23 cellular contexts compared by ENCODE assay signal in genomic region chr16:86835981-86836380, GRCh38.
"Had no signal": no experiment of that assay in that cellular context is flagged by ENCODE, and none has a peak within 500 bp of the region (broad histone marks: within the 10 kb centered on the region; RNA-seq: fewer than 3 reads in every experiment).

No MANE protein-coding gene starts in this region.

- H3K27me3 Mint-ChIP-seq: activated CD4-positive, alpha-beta T cell treated with anti-CD3 and anti-CD28 coated beads, Interleukin-2, amount 10 ng/mL, durations not matched to agents 24 days and 14 days had no signal

- H3K27ac Mint-ChIP-seq: activated CD4-positive, alpha-beta T cell treated with anti-CD3 and anti-CD28 coated beads, Interleukin-2, amount 10 ng/mL, durations not matched to agents 24 days and 14 days; activated CD8-positive, alpha-beta T cell treated with anti-CD3 and anti-CD28 coated beads for 36 hours; activated naive CD8-positive, alpha-beta T cell treated with anti-CD3 and anti-CD28 coated beads for 36 hours; activated T-cell treated with anti-CD3 and anti-CD28 coated beads, Interleukin-2, amount 50 U/mL, for 72 hours; activated T-helper 17 cell treated with anti-CD3 and anti-CD28 coated beads, Interleukin-2, amount 50 U/mL, for 72 hours; T-helper 1 cell treated with Interleukin-12 subunit alpha and Interleukin-12 subunit beta and Interleukin-4 antibody, amounts not matched to agents 30 μg/mL and 1 μg/mL, for 36 hours; T-helper 2 cell treated with Interferon-gamma antibody and Interleukin-4, amounts not matched to agents 5 μg/mL and 100 μg/mL, for 36 hours had no signal

- H3K27ac ChIP-seq: ascending aorta, cardiac muscle cell had no signal

- H3K36me3 Mint-ChIP-seq: activated naive CD8-positive, alpha-beta T cell treated with anti-CD3 and anti-CD28 coated beads for 36 hours had no signal

- H3K4me3 Mint-ChIP-seq: activated CD4-positive, alpha-beta T cell treated with anti-CD3 and anti-CD28 coated beads, Interleukin-2, amount 10 ng/mL, durations not matched to agents 24 days and 14 days; activated CD8-positive, alpha-beta T cell treated with anti-CD3 and anti-CD28 coated beads for 36 hours; activated naive CD8-positive, alpha-beta T cell treated with anti-CD3 and anti-CD28 coated beads for 36 hours; activated T-cell treated with anti-CD3 and anti-CD28 coated beads, Interleukin-2, amount 50 U/mL, for 72 hours; activated T-helper 17 cell treated with anti-CD3 and anti-CD28 coated beads, Interleukin-2, amount 50 U/mL, for 72 hours; T-helper 1 cell treated with Interleukin-12 subunit alpha and Interleukin-12 subunit beta and Interleukin-4 antibody, amounts not matched to agents 30 μg/mL and 1 μg/mL, for 36 hours; T-helper 2 cell treated with Interferon-gamma antibody and Interleukin-4, amounts not matched to agents 5 μg/mL and 100 μg/mL, for 36 hours had no signal

- DNase-seq: activated CD4-positive, alpha-beta T cell treated with anti-CD3 and anti-CD28 coated beads, Interleukin-2, amount 10 ng/mL, durations not matched to agents 24 days and 14 days; activated CD4-positive, alpha-beta T cell treated with anti-CD3 and anti-CD28 coated beads, Interleukin-2, amount 50 U/mL, for 4 hours; activated CD8-positive, alpha-beta T cell treated with anti-CD3 and anti-CD28 coated beads for 36 hours; activated effector memory CD4-positive, alpha-beta T cell treated with anti-CD3 and anti-CD28 coated beads, Interleukin-2, amount 50 U/mL, for 16 hours; activated naive CD4-positive, alpha-beta T cell; activated naive CD4-positive, alpha-beta T cell treated with anti-CD3 and anti-CD28 coated beads, Interleukin-2, amount 50 U/mL, for 16 hours; activated naive CD8-positive, alpha-beta T cell treated with anti-CD3 and anti-CD28 coated beads for 36 hours; activated T-cell treated with anti-CD3 and anti-CD28 coated beads, Interleukin-2, amount 50 U/mL, for 1 hour; activated T-cell treated with anti-CD3 and anti-CD28 coated beads, Interleukin-2, amount 50 U/mL, for 72 hours; MM.1S; NCI-H1092 treated with DMSO at 0.1 percent for 48 hours; NCI-H1417 treated with DMSO at 0.1 percent for 48 hours; NCI-H2029; NCI-H345; NCI-H524 treated with DMSO at 0.1 percent for 48 hours; SHP77 treated with DMSO at 0.1 percent for 48 hours; SK-N-SH had no signal

- H3K4me1 Mint-ChIP-seq: activated CD4-positive, alpha-beta T cell treated with anti-CD3 and anti-CD28 coated beads, Interleukin-2, amount 10 ng/mL, durations not matched to agents 24 days and 14 days; activated naive CD8-positive, alpha-beta T cell treated with anti-CD3 and anti-CD28 coated beads for 36 hours; activated T-helper 17 cell treated with anti-CD3 and anti-CD28 coated beads, Interleukin-2, amount 50 U/mL, for 72 hours had no signal

- H3K4me1 ChIP-seq: ascending aorta had no signal

- H3K36me3 ChIP-seq: ascending aorta, cardiac muscle cell, SJSA1 had no signal

- H3K9me3 ChIP-seq: ascending aorta, SJSA1, SK-N-SH had no signal

- ATAC-seq: activated CD8-positive, alpha-beta T cell treated with anti-CD3 and anti-CD28 coated beads for 36 hours; activated T-cell treated with anti-CD3 and anti-CD28 coated beads, Interleukin-2, amount 50 U/mL, for 72 hours; activated T-helper 17 cell treated with anti-CD3 and anti-CD28 coated beads, Interleukin-2, amount 50 U/mL, for 72 hours had no signal

- H3K27me3 ChIP-seq: ascending aorta, cardiac muscle cell, SJSA1 had no signal

- H3K4me3 ChIP-seq: ascending aorta, cardiac muscle cell, SJSA1 had no signal

- H3K9me3 Mint-ChIP-seq: activated CD4-positive, alpha-beta T cell treated with anti-CD3 and anti-CD28 coated beads, Interleukin-2, amount 10 ng/mL, durations not matched to agents 24 days and 14 days; activated CD8-positive, alpha-beta T cell treated with anti-CD3 and anti-CD28 coated beads for 36 hours; activated naive CD8-positive, alpha-beta T cell treated with anti-CD3 and anti-CD28 coated beads for 36 hours; activated T-cell treated with anti-CD3 and anti-CD28 coated beads, Interleukin-2, amount 50 U/mL, for 72 hours; activated T-helper 17 cell treated with anti-CD3 and anti-CD28 coated beads, Interleukin-2, amount 50 U/mL, for 72 hours; T-helper 1 cell treated with Interleukin-12 subunit alpha and Interleukin-12 subunit beta and Interleukin-4 antibody, amounts not matched to agents 30 μg/mL and 1 μg/mL, for 36 hours; T-helper 2 cell treated with Interferon-gamma antibody and Interleukin-4, amounts not matched to agents 5 μg/mL and 100 μg/mL, for 36 hours had no signal
